1 cellular context compared by ENCODE assay signal in the genomic region with DNA sequence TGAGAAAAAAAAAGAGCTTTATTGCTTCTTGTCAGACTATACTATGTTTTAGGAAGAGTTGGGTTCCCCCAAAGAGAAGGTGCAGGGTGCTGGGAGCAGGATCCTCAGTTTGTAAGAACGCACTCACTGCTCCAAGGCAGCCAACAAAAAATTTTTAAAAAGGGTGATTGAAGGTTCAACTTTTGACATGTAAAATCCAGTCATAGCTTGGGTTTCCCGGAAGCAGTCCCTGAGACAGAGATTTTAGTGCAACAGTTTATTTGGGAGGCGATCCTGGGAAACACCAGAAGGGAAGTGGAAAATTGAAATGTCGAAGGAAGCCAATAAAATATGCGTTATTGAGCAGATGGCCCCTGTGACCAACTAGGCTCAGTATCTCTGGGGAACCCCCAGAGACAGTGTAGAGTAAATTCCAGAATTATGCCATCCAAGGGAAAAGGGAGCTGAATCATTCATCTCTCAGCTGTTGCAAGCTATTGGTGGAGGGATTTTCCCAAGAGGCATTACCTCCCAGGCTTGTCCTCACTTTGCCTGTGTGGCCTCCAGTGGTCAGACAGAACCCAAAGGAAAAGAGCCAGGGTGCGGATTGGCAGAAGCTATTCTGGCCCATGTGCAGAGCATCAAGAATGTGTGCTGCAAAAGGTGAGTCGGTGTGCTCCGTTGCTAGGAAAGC.
A peak's percentile ranks its signal among the peaks of the same experiment; 100 is the strongest.
TF ChIP-seq lines count a peak whose summit lies in the region.

No MANE protein-coding gene starts in this region.

TF ChIP-seq in HepG2, 621 proteins besides CTCF, POLR2A, EP300 and RAD21 (continued from another document and continues in another):
- TF ChIP-seq, protein P1, sequence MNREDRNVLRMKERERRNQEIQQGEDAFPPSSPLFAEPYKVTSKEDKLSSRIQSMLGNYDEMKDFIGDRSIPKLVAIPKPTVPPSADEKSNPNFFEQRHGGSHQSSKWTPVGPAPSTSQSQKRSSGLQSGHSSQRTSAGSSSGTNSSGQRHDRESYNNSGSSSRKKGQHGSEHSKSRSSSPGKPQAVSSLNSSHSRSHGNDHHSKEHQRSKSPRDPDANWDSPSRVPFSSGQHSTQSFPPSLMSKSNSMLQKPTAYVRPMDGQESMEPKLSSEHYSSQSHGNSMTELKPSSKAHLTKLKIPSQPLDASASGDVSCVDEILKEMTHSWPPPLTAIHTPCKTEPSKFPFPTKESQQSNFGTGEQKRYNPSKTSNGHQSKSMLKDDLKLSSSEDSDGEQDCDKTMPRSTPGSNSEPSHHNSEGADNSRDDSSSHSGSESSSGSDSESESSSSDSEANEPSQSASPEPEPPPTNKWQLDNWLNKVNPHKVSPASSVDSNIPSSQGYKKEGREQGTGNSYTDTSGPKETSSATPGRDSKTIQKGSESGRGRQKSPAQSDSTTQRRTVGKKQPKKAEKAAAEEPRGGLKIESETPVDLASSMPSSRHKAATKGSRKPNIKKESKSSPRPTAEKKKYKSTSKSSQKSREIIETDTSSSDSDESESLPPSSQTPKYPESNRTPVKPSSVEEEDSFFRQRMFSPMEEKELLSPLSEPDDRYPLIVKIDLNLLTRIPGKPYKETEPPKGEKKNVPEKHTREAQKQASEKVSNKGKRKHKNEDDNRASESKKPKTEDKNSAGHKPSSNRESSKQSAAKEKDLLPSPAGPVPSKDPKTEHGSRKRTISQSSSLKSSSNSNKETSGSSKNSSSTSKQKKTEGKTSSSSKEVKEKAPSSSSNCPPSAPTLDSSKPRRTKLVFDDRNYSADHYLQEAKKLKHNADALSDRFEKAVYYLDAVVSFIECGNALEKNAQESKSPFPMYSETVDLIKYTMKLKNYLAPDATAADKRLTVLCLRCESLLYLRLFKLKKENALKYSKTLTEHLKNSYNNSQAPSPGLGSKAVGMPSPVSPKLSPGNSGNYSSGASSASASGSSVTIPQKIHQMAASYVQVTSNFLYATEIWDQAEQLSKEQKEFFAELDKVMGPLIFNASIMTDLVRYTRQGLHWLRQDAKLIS (CRISPR knock-in tag; IDR thresholded peaks at IDR 0.05), result peak; percentile 76; the same call in 1 of the 2 replicates
- TF ChIP-seq ZBTB37 (CRISPR knock-in tag; IDR thresholded peaks at IDR 0.05) (0 out of 2 replicates have a peak, but pooled peaks have one; percentile 68), THAP11 (CRISPR knock-in tag; IDR thresholded peaks at IDR 0.05) (0 out of 2 replicates have a peak, but pooled peaks have one; percentile 6), KDM5B (CRISPR knock-in tag; IDR thresholded peaks at IDR 0.05; ENCODE audit: borderline replicate concordance) (peak; percentile 14; the same call in 1 of the 2 replicates), HOXA3 (CRISPR knock-in tag; IDR thresholded peaks at IDR 0.05) (no peak), ZC3H4 (CRISPR knock-in tag; IDR thresholded peaks at IDR 0.05; ENCODE audit: borderline replicate concordance) (0 out of 2 replicates have a peak, but pooled peaks have one; percentile 64), MLX (CRISPR knock-in tag; IDR thresholded peaks at IDR 0.05) (no peak), ZNF816 (CRISPR knock-in tag; IDR thresholded peaks at IDR 0.05; ENCODE audit: borderline replicate concordance) (no peak), ZNF382 (CRISPR knock-in tag; IDR thresholded peaks at IDR 0.05; ENCODE audit: borderline replicate concordance) (no peak), ARNT (IDR thresholded peaks at IDR 0.05) (no peak), POLR2AphosphoS5 (IDR thresholded peaks at IDR 0.05; ENCODE audit: low read depth, low read length) (peak; percentile 97), GABPB1 (CRISPR knock-in tag; IDR thresholded peaks at IDR 0.05) (0 out of 2 replicates have a peak, but pooled peaks have one; percentile 23), PLSCR1 (CRISPR knock-in tag; IDR thresholded peaks at IDR 0.05; ENCODE audit: borderline replicate concordance) (no peak), PHF20 (CRISPR knock-in tag; IDR thresholded peaks at IDR 0.05) (no peak), ZKSCAN1 (IDR thresholded peaks at IDR 0.05; ENCODE audit: low read length) (no peak), ZBTB20 (CRISPR knock-in tag; IDR thresholded peaks at IDR 0.05; ENCODE audit: borderline replicate concordance, low read depth) (no peak; the same call in 1 of the 2 replicates), POGK (CRISPR knock-in tag; conservative IDR thresholded peaks at IDR 0.05) (peak; percentile 33; the same call in 1 of the 2 replicates), CBX2 (IDR thresholded peaks at IDR 0.05; ENCODE audit: low read depth, low read length) (no peak), CBX2 (CRISPR knock-in tag; IDR thresholded peaks at IDR 0.05; ENCODE audit: low read depth) (no peak), ZFX (CRISPR knock-in tag; IDR thresholded peaks at IDR 0.05; ENCODE audit: low read depth) (peak; percentile 54), ZNF839 (CRISPR knock-in tag; IDR thresholded peaks at IDR 0.05; ENCODE audit: borderline replicate concordance) (no peak), RBM22 (optimal IDR thresholded peaks at IDR 0.05; ENCODE audit: low read length) (peak; percentile 66), YY1 (IDR thresholded peaks at IDR 0.05; ENCODE audit: insufficient read depth, insufficient replicate concordance, low read depth, low read length) (no peak), GMEB1 (CRISPR knock-in tag; IDR thresholded peaks at IDR 0.05; ENCODE audit: borderline replicate concordance) (no peak), EEA1 (CRISPR knock-in tag; IDR thresholded peaks at IDR 0.05; ENCODE audit: borderline replicate concordance) (no peak), STAT5B (CRISPR knock-in tag; IDR thresholded peaks at IDR 0.05) (0 out of 2 replicates have a peak, but pooled peaks have one; percentile 40), NCOA2 (CRISPR knock-in tag; IDR thresholded peaks at IDR 0.05) (peak; percentile 49), KDM1A (CRISPR knock-in tag; IDR thresholded peaks at IDR 0.05) (peak; percentile 73; the same call in 1 of the 2 replicates)
- TF ChIP-seq, protein P2, sequence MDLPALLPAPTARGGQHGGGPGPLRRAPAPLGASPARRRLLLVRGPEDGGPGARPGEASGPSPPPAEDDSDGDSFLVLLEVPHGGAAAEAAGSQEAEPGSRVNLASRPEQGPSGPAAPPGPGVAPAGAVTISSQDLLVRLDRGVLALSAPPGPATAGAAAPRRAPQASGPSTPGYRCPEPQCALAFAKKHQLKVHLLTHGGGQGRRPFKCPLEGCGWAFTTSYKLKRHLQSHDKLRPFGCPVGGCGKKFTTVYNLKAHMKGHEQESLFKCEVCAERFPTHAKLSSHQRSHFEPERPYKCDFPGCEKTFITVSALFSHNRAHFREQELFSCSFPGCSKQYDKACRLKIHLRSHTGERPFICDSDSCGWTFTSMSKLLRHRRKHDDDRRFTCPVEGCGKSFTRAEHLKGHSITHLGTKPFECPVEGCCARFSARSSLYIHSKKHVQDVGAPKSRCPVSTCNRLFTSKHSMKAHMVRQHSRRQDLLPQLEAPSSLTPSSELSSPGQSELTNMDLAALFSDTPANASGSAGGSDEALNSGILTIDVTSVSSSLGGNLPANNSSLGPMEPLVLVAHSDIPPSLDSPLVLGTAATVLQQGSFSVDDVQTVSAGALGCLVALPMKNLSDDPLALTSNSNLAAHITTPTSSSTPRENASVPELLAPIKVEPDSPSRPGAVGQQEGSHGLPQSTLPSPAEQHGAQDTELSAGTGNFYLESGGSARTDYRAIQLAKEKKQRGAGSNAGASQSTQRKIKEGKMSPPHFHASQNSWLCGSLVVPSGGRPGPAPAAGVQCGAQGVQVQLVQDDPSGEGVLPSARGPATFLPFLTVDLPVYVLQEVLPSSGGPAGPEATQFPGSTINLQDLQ (CRISPR knock-in tag; IDR thresholded peaks at IDR 0.05), result no peak; the same call in 1 of the 2 replicates
- TF ChIP-seq, protein P3, sequence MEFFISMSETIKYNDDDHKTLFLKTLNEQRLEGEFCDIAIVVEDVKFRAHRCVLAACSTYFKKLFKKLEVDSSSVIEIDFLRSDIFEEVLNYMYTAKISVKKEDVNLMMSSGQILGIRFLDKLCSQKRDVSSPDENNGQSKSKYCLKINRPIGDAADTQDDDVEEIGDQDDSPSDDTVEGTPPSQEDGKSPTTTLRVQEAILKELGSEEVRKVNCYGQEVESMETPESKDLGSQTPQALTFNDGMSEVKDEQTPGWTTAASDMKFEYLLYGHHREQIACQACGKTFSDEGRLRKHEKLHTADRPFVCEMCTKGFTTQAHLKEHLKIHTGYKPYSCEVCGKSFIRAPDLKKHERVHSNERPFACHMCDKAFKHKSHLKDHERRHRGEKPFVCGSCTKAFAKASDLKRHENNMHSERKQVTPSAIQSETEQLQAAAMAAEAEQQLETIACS (CRISPR knock-in tag; IDR thresholded peaks at IDR 0.05), result no peak
- TF ChIP-seq, protein P4, sequence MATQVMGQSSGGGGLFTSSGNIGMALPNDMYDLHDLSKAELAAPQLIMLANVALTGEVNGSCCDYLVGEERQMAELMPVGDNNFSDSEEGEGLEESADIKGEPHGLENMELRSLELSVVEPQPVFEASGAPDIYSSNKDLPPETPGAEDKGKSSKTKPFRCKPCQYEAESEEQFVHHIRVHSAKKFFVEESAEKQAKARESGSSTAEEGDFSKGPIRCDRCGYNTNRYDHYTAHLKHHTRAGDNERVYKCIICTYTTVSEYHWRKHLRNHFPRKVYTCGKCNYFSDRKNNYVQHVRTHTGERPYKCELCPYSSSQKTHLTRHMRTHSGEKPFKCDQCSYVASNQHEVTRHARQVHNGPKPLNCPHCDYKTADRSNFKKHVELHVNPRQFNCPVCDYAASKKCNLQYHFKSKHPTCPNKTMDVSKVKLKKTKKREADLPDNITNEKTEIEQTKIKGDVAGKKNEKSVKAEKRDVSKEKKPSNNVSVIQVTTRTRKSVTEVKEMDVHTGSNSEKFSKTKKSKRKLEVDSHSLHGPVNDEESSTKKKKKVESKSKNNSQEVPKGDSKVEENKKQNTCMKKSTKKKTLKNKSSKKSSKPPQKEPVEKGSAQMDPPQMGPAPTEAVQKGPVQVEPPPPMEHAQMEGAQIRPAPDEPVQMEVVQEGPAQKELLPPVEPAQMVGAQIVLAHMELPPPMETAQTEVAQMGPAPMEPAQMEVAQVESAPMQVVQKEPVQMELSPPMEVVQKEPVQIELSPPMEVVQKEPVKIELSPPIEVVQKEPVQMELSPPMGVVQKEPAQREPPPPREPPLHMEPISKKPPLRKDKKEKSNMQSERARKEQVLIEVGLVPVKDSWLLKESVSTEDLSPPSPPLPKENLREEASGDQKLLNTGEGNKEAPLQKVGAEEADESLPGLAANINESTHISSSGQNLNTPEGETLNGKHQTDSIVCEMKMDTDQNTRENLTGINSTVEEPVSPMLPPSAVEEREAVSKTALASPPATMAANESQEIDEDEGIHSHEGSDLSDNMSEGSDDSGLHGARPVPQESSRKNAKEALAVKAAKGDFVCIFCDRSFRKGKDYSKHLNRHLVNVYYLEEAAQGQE (IDR thresholded peaks at IDR 0.05; ENCODE audit: borderline replicate concordance in 1 of 2, low read depth in 1 of 2, low read length in 2 of 2), result peak in 1 of 2 experiments; percentile 68; a peak in 2 of 4 replicates
- TF ChIP-seq, protein P5, sequence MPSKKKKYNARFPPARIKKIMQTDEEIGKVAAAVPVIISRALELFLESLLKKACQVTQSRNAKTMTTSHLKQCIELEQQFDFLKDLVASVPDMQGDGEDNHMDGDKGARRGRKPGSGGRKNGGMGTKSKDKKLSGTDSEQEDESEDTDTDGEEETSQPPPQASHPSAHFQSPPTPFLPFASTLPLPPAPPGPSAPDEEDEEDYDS (CRISPR knock-in tag; IDR thresholded peaks at IDR 0.05), result peak; percentile 97
- TF ChIP-seq, protein P6, sequence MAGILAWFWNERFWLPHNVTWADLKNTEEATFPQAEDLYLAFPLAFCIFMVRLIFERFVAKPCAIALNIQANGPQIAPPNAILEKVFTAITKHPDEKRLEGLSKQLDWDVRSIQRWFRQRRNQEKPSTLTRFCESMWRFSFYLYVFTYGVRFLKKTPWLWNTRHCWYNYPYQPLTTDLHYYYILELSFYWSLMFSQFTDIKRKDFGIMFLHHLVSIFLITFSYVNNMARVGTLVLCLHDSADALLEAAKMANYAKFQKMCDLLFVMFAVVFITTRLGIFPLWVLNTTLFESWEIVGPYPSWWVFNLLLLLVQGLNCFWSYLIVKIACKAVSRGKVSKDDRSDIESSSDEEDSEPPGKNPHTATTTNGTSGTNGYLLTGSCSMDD (CRISPR knock-in tag; IDR thresholded peaks at IDR 0.05), result no peak
